ENCODE assay signal across 2 cellular contexts in genomic region chr3:123089611-123090301, GRCh38.
TF ChIP-seq lines count a peak whose summit lies in the region.

No MANE protein-coding gene starts in this region.

TF ChIP-seq in GM23338, 12 proteins besides CTCF, POLR2A, EP300 and RAD21:
- TF ChIP-seq STAT1 (IDR thresholded peaks at IDR 0.05; ENCODE audit: unreplicated experiment) (no peak), ZNF462 (CRISPR knock-in tag; IDR thresholded peaks at IDR 0.05) (no peak), REST (IDR thresholded peaks at IDR 0.05; ENCODE audit: unreplicated experiment) (no peak), JUNB (IDR thresholded peaks at IDR 0.05; ENCODE audit: unreplicated experiment) (no peak), CREB1 (CRISPR knock-in tag; IDR thresholded peaks at IDR 0.05; ENCODE audit: low read depth) (no peak), EZH2phosphoT487 (IDR thresholded peaks at IDR 0.05; ENCODE audit: unreplicated experiment) (no peak), ZNF114 (CRISPR knock-in tag; IDR thresholded peaks at IDR 0.05) (no peak), ZNF331 (CRISPR knock-in tag; IDR thresholded peaks at IDR 0.05; ENCODE audit: low read depth) (no peak), EZH2 (IDR thresholded peaks at IDR 0.05; ENCODE audit: low read depth, unreplicated experiment) (no peak), NANOG (IDR thresholded peaks at IDR 0.05; ENCODE audit: borderline replicate concordance) (no peak), POLR2AphosphoS5 (IDR thresholded peaks at IDR 0.05; ENCODE audit: low read depth) (no peak), ETS1 (IDR thresholded peaks at IDR 0.05) (no peak)

TF ChIP-seq in H1, 55 proteins besides CTCF, POLR2A, EP300 and RAD21:
- TF ChIP-seq CTBP2 (IDR thresholded peaks at IDR 0.05; ENCODE audit: borderline replicate concordance, insufficient read depth, insufficient read length, low read length): peak; percentile 67
- TF ChIP-seq BRCA1 (IDR thresholded peaks at IDR 0.05; ENCODE audit: low read depth, low read length): no peak
- TF ChIP-seq ATF3 (IDR thresholded peaks at IDR 0.05; ENCODE audit: insufficient read depth, low read depth, low read length): no peak
- peak; percentile 49; the same call in 1 of the 2 replicates for TF ChIP-seq MAX (IDR thresholded peaks at IDR 0.05)
- TF ChIP-seq TEAD4 (IDR thresholded peaks at IDR 0.05; ENCODE audit: low read depth, low read length): 0 out of 2 replicates have a peak, but pooled peaks have one; percentile 26
TF ChIP-seq in H1: peak in this region for 3.
